Comparison of ENCODE assay signal across 8 cellular contexts in genomic region chr4:75672461-75673026, GRCh38. TPM values are rescaled to one million over a fixed set of nuclear protein-coding genes. Genes with fewer than 3 reads are reported as not detected.
DNase-seq lines count a peak whose midpoint lies in the region; ATAC-seq, FAIRE-seq and TF ChIP-seq lines count a peak whose summit lies in the region.

No MANE protein-coding gene starts in this region.

- intact Hi-C loops in Right ventricle myocardium superior (cut with DNase I) = loop anchor here (2.0 kb wide), 1 partner anchor 52 kb away; the partner anchor contains the start of gene USO1
- intact Hi-C loops in pancreas (cut with DNase I) = loop anchor here in 1 of 3 donors (10.0 kb wide), 1 partner anchor 52 kb away; the partner anchor contains the start of gene USO1
- intact Hi-C loops in tibial artery (cut with DNase I; ENCODE audit: low total_unique reads) = loop anchor here (1.0 kb wide), 1 partner anchor 52 kb away; the partner anchor contains the start of gene USO1

- TF ChIP-seq CTCF in pancreas (IDR thresholded peaks at IDR 0.05) = no peak
- TF ChIP-seq CTCF in tibial artery (IDR thresholded peaks at IDR 0.05) = no peak

- ATAC-seq in GM21381 (IDR thresholded peaks at IDR 0.05; ENCODE audit: unreplicated experiment) = peak; percentile 33
- ATAC-seq in Right ventricle myocardium superior (ENCODE audit: poor library complexity) = peak; percentile 54
- peak; percentile 40 to 63 (median 46) for ATAC-seq in pancreas

- H3K4me3 ChIP-seq in HUES48 (ENCODE audit: low read depth, low read length) (peak overlapping the region; percentile 81), pancreas (peak overlapping the region; percentile 68 to 88 (median 84)), tibial artery (peak overlapping the region; percentile 83 to 91)

- H3K4me1 ChIP-seq in HUES48 (ENCODE audit: control insufficient read depth, insufficient read depth, low read length) (peaks cover 41% of the 10 kb centered on the region), pancreas (peaks cover 4 to 26% (median 24%) of the 10 kb centered on the region in 3 donors), tibial artery (peaks cover 0 to 51% (median 14%) of the 10 kb centered on the region in 4 donors)

- no peaks in the 10 kb centered on the region for H3K27me3 ChIP-seq in HUES48 (ENCODE audit: control insufficient read depth, insufficient read depth, low read length)
- no peaks in the 10 kb centered on the region for H3K27me3 ChIP-seq in pancreas
- H3K27me3 ChIP-seq in tibial artery = no peaks in the 10 kb centered on the region

- H3K9me3 ChIP-seq in HUES48 (ENCODE audit: control insufficient read depth, insufficient read depth, low read length) (no peaks in the 10 kb centered on the region), pancreas (no peaks in the 10 kb centered on the region), tibial artery (no peaks in the 10 kb centered on the region)

- H3K9ac ChIP-seq in HUES48 (ENCODE audit: low read depth, low read length) = peak overlapping the region; percentile 88

- DNase-seq in DMS53 (lab: John Stamatoyannopoulos, UW) (peak; percentile 74), SK-N-DZ (ENCODE audit: low spot score) (peak; percentile 53), Right ventricle myocardium superior (peak; percentile 80), pancreas (peak; percentile 52 to 82 (median 65)), tibial artery (peak; percentile 60 to 82)
- peak; percentile 84 for DNase-seq in activated naive CD4-positive, alpha-beta T cell treated with anti-CD3 and anti-CD28 coated beads, Interleukin-2, amount 50 U/mL, for 16 hours

- H3K27ac ChIP-seq in HUES48 (ENCODE audit: low read depth, low read length) (peak overlapping the region; percentile 97), pancreas (peak overlapping the region; percentile 86 to 95 (median 90)), tibial artery (peak overlapping the region; percentile 94 to 99)

- no peak for FAIRE-seq in pancreas (lab: Jason Lieb, UNC)

- H3K36me3 ChIP-seq in HUES48 (ENCODE audit: control insufficient read depth, insufficient read depth, low read length) (peaks cover 4% of the 10 kb centered on the region; the same call in 1 of the 2 replicates), pancreas (no peaks in the 10 kb centered on the region), tibial artery (no peaks in the 10 kb centered on the region)

- 0% methylated on average over 44 of the region's 44 CpGs for WGBS in pancreas, 2 donors

RNA-seq across cellular contexts. Expression of gene G3BP2, which starts 0.7 kb away (rescaled TPM):
- 127 and 144 TPM in 2 replicates for polyA plus RNA-seq in SK-N-DZ (2014; cell fraction: cytosol; rRNA removed)
- polyA plus RNA-seq in SK-N-DZ (2014; cell fraction: nucleus; rRNA removed) = 47.1 and 68.2 TPM in 2 replicates
- total RNA-seq in Right ventricle myocardium superior (69.2 TPM), pancreas (10 to 100 TPM; 27.9 to 51.0 (median 42.4) TPM)
- 10 to 100 TPM in 1 of 2 donors, 1 to 10 TPM in 1; 7.8 to 34.1 TPM for polyA plus RNA-seq in pancreas

RNA-seq across cellular contexts. Expression of gene CDKL2, which starts 42.2 kb away (rescaled TPM):
- 1.9 and 2.5 TPM in 2 replicates for polyA plus RNA-seq in SK-N-DZ (2014; cell fraction: cytosol; rRNA removed)
- 2.1 and 3.2 TPM in 2 replicates for polyA plus RNA-seq in SK-N-DZ (2014; cell fraction: nucleus; rRNA removed)
- total RNA-seq in Right ventricle myocardium superior (0.13 TPM), pancreas (1 to 10 TPM in 1 of 6 donors, under 1 TPM in 5; 0.47 to 1.0 (median 0.70) TPM)
- polyA plus RNA-seq in pancreas = under 1 TPM; 0.15 to 0.23 TPM

RNA-seq across cellular contexts. Expression of gene USO1, which starts 51.8 kb away (rescaled TPM):
- polyA plus RNA-seq in SK-N-DZ (2014; cell fraction: cytosol; rRNA removed) = 30.0 and 37.1 TPM in 2 replicates
- 24.8 and 28.8 TPM in 2 replicates for polyA plus RNA-seq in SK-N-DZ (2014; cell fraction: nucleus; rRNA removed)
- total RNA-seq in Right ventricle myocardium superior = 87.7 TPM
- total RNA-seq in pancreas = 10 to 100 TPM; 40.1 to 58.2 (median 55.6) TPM
- 10 to 100 TPM; 31.2 to 40.2 TPM for polyA plus RNA-seq in pancreas

Comparison
In these comparisons a context has a peak if more than half of its experiments do, and no peak if none do; other contexts are left out.
1. Peak in every context shown above with its lines: DNase-seq, ATAC-seq, H3K4me3 ChIP-seq and H3K27ac ChIP-seq.